ENCODE assay signal across 1 cellular context in the genomic region with DNA sequence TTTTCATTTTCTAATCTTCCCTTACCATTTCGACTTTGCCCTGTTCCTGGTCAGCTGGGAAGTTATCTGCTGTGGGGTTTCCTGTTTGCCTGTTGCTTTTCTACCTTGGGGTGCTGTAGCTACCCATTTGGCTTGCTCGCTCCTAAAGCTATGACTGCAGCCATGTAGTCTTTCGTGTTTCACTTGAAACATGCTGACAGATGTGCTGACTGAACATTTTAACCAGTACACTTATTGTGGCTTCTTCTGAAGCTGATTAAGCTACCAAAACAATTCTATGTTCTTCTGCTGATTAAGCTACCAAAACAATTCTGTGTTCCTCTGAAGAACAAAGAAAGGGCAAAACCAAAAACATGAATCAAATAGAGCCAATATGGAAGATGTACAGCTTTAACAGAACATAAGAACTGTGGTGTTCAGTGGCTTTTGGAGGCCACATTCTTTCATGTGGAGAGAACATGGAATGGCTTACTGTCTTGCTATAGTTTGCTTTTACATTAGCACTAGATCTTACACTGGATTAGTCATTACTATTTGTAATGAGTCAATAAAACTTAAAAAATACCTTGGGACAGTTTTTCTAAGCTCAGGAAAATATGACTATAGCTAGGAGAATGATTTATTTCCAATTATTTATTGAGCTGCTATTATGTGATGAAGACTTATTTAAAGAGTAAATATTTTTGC.
TF ChIP-seq lines count a peak whose summit lies in the region.

No MANE protein-coding gene starts in this region.

TF ChIP-seq in HCT116, 20 proteins besides CTCF, POLR2A, EP300 and RAD21 (continued from another document):
- TF ChIP-seq, protein P1, sequence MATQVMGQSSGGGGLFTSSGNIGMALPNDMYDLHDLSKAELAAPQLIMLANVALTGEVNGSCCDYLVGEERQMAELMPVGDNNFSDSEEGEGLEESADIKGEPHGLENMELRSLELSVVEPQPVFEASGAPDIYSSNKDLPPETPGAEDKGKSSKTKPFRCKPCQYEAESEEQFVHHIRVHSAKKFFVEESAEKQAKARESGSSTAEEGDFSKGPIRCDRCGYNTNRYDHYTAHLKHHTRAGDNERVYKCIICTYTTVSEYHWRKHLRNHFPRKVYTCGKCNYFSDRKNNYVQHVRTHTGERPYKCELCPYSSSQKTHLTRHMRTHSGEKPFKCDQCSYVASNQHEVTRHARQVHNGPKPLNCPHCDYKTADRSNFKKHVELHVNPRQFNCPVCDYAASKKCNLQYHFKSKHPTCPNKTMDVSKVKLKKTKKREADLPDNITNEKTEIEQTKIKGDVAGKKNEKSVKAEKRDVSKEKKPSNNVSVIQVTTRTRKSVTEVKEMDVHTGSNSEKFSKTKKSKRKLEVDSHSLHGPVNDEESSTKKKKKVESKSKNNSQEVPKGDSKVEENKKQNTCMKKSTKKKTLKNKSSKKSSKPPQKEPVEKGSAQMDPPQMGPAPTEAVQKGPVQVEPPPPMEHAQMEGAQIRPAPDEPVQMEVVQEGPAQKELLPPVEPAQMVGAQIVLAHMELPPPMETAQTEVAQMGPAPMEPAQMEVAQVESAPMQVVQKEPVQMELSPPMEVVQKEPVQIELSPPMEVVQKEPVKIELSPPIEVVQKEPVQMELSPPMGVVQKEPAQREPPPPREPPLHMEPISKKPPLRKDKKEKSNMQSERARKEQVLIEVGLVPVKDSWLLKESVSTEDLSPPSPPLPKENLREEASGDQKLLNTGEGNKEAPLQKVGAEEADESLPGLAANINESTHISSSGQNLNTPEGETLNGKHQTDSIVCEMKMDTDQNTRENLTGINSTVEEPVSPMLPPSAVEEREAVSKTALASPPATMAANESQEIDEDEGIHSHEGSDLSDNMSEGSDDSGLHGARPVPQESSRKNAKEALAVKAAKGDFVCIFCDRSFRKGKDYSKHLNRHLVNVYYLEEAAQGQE (IDR thresholded peaks at IDR 0.05; ENCODE audit: low read depth): no peak
- TF ChIP-seq, protein P2, sequence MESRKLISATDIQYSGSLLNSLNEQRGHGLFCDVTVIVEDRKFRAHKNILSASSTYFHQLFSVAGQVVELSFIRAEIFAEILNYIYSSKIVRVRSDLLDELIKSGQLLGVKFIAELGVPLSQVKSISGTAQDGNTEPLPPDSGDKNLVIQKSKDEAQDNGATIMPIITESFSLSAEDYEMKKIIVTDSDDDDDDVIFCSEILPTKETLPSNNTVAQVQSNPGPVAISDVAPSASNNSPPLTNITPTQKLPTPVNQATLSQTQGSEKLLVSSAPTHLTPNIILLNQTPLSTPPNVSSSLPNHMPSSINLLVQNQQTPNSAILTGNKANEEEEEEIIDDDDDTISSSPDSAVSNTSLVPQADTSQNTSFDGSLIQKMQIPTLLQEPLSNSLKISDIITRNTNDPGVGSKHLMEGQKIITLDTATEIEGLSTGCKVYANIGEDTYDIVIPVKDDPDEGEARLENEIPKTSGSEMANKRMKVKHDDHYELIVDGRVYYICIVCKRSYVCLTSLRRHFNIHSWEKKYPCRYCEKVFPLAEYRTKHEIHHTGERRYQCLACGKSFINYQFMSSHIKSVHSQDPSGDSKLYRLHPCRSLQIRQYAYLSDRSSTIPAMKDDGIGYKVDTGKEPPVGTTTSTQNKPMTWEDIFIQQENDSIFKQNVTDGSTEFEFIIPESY (IDR thresholded peaks at IDR 0.05; ENCODE audit: extremely low read depth, insufficient replicate concordance, low read length): no peak
- no peak for TF ChIP-seq POLR2AphosphoS5 (IDR thresholded peaks at IDR 0.05; ENCODE audit: low read depth, low read length)
- TF ChIP-seq EZH2 (IDR thresholded peaks at IDR 0.05): no peak
- TF ChIP-seq SIN3A (IDR thresholded peaks at IDR 0.05; ENCODE audit: low read depth): no peak
- TF ChIP-seq YY1 (IDR thresholded peaks at IDR 0.05; ENCODE audit: extremely low read depth, insufficient replicate concordance, low read depth, low read length): no peak
- TF ChIP-seq, protein P3, sequence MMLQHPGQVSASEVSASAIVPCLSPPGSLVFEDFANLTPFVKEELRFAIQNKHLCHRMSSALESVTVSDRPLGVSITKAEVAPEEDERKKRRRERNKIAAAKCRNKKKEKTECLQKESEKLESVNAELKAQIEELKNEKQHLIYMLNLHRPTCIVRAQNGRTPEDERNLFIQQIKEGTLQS (IDR thresholded peaks at IDR 0.05): no peak
- TF ChIP-seq SRF (IDR thresholded peaks at IDR 0.05; ENCODE audit: low read depth): no peak
- no peak for TF ChIP-seq SP1 (IDR thresholded peaks at IDR 0.05; ENCODE audit: low read depth)
- no peak for TF ChIP-seq CEBPB (IDR thresholded peaks at IDR 0.05; ENCODE audit: low read depth)
- TF ChIP-seq EZH2phosphoT487 (IDR thresholded peaks at IDR 0.05; ENCODE audit: borderline replicate concordance): no peak
